ENCODE assay signal across 1 cellular context in the genomic region with DNA sequence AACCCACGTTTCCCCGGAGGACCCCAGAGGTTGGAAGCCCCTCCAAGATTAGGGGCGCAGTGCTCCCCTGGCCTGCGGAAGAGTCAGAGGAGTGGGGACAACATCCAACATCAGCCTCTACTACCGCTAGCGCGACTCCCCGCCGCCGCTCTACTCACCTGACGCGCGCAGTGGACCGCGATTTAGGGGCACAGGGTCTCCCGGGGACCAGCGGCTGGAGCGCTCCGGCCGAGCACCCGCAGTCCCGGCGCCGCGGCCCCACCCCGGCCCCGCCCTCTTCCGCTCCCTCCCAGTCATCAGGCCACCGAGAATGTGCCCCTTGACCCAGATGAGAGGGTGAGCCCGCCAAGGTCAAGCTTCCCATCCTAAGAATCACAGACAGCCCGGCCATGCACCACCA.
TF ChIP-seq lines count a peak whose summit lies in the region.

Gene ZFP57 (minus strand): TSS at position 249 of the 400 bp plus-strand sequence. CDS start 4,149 bp downstream, outside the sequence.

TF ChIP-seq in H1, 55 proteins besides CTCF, POLR2A, EP300 and RAD21:
- TF ChIP-seq CBX8 (IDR thresholded peaks at IDR 0.05; ENCODE audit: borderline replicate concordance, low read depth, low read length): no peak
- no peak for TF ChIP-seq CHD1 (IDR thresholded peaks at IDR 0.05; ENCODE audit: low read depth, low read length)
